In the genomic region with DNA sequence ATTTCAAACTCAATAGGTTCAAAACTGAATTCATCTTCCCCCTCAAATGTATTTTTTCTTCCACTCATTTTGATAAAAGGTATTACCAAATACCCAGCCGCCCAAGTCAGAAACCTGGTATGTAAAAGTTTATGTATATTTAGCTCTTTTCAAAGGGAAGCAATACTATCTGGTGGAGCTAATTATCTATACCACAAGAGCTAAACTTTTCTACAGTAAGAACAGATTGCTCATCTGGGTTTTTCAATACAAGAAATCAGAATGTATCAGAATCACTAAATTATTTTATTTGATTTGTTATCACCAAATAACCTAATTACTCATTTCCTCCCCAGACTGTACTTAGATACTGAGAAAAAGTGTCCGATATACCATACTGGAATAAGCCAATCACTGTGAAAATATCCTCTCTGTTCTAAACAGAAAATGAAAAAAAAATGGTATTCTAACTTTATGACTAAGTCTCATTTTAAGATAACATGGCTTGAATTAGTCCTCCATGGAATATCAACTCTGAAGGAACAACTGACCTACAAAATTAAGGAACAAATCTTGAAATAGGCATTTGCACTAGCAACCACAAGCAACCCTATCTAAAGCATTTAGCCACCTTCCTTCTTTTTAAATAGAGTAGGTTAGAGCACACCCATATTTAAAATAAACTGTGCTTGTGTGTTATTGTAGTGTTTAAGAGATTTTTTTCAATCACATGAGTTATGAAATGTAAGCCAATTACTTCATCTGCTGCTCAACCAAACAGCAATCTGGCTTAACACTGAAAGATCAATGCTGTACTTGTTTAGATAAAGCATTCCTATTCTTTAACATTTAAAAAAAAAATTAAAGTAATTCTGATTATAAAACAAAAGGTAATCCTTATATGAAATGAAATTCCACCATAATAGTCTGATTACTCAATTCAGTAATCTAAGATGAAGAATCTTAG, we compare ENCODE assay signal across 16 cellular contexts.
"Had no signal": no experiment of that assay in that cellular context is flagged by ENCODE, and none has a peak within 500 bp of the region (broad histone marks: within the 10 kb centered on the region; RNA-seq: fewer than 3 reads in every experiment).

No MANE protein-coding gene starts in this region.

- H3K27me3 ChIP-seq: heart left ventricle had no signal

- H3K36me3 Mint-ChIP-seq: natural killer cell had no signal

- H3K27me3 Mint-ChIP-seq: activated CD8-positive, alpha-beta T cell treated with anti-CD3 and anti-CD28 coated beads for 36 hours; central memory CD8-positive, alpha-beta T cell had no signal

- H3K27ac ChIP-seq: heart left ventricle, VCaP had no signal

- H3K9me3 ChIP-seq: heart left ventricle had no signal

- H3K9me3 Mint-ChIP-seq: activated CD8-positive, alpha-beta T cell treated with anti-CD3 and anti-CD28 coated beads for 36 hours; central memory CD8-positive, alpha-beta T cell; natural killer cell had no signal

- H3K4me3 ChIP-seq: heart left ventricle had no signal

- DNase-seq: activated CD4-positive, alpha-beta T cell treated with anti-CD3 and anti-CD28 coated beads for 4 hours; activated CD8-positive, alpha-beta memory T cell treated with anti-CD3 and anti-CD28 coated beads, Interleukin-2, amount 50 U/mL, for 48 hours; activated CD8-positive, alpha-beta T cell treated with anti-CD3 and anti-CD28 coated beads for 36 hours; activated gamma-delta T cell treated with Interleukin-2 at 50 U/mL for 16 hours; heart left ventricle; islet precursor cell; natural killer cell; stimulated activated CD4-positive, alpha-beta T cell treated with anti-CD3 and anti-CD28 coated beads, Interleukin-2, amount 100 ng/mL, for 24 hours; stimulated activated naive CD4-positive, alpha-beta T cell treated with Interleukin-2 at 50 U/mL for 16 hours; T-helper 1 cell; trophoblast cell had no signal

- H3K4me1 Mint-ChIP-seq: central memory CD8-positive, alpha-beta T cell had no signal

- H3K4me3 Mint-ChIP-seq: activated CD8-positive, alpha-beta T cell treated with anti-CD3 and anti-CD28 coated beads for 36 hours; central memory CD8-positive, alpha-beta T cell; natural killer cell had no signal

- ATAC-seq: activated CD8-positive, alpha-beta T cell treated with anti-CD3 and anti-CD28 coated beads for 36 hours; esophagus mucosa; heart left ventricle; left lobe of liver; natural killer cell; sciatic nerve had no signal

- H3K27ac Mint-ChIP-seq: activated CD8-positive, alpha-beta T cell treated with anti-CD3 and anti-CD28 coated beads for 36 hours; natural killer cell had no signal
